11 cellular contexts compared by ENCODE assay signal in genomic region chr11:73315288-73316020, GRCh38. TPM values are rescaled to one million over a fixed set of nuclear protein-coding genes. Genes with fewer than 3 reads are reported as not detected.
DNase-seq lines count a peak whose midpoint lies in the region; ATAC-seq and TF ChIP-seq lines count a peak whose summit lies in the region.
"Had no signal": no experiment of that assay in that cellular context is flagged by ENCODE, and none has a peak within 500 bp of the region (broad histone marks: within the 10 kb centered on the region; RNA-seq: fewer than 3 reads in every experiment).

No MANE protein-coding gene starts in this region.

- peaks cover 88% of the 10 kb centered on the region for H3K79me2 ChIP-seq in neural progenitor cell (ENCODE audit: low read depth)

- peaks cover 5 to 100% (median 95%) of the 10 kb centered on the region in 12 donors for H3K4me1 ChIP-seq in heart left ventricle
- H3K4me1 ChIP-seq in esophagus (ENCODE audit: control insufficient read depth in 2 of 2, insufficient read depth in 2 of 2, low read length in 1 of 2): peaks cover 7 to 23% of the 10 kb centered on the region in 2 donors
- H3K4me1 ChIP-seq in neural progenitor cell: peaks cover 57% of the 10 kb centered on the region
- peaks cover 3 to 6% of the 10 kb centered on the region in 2 donors for H3K4me1 ChIP-seq in aorta (ENCODE audit: control insufficient read depth in 1 of 2, insufficient read depth in 2 of 2, low read length in 2 of 2)

- TF ChIP-seq CTCF in heart left ventricle (IDR thresholded peaks at IDR 0.05): no peak
- TF ChIP-seq CTCF in neural progenitor cell (IDR thresholded peaks at IDR 0.05): no peak
- TF ChIP-seq CTCF in CD14-positive monocyte (IDR thresholded peaks at IDR 0.05): no peak

- intact Hi-C loops in heart left ventricle (cut with DNase I): no loop called here
- intact Hi-C loops in Right ventricle myocardium inferior (cut with DNase I): no loop called here
- intact Hi-C loops in aorta (cut with DNase I): no loop called here
- intact Hi-C loops in left colon (cut with DNase I, micrococcal nuclease): no loop called here
- intact Hi-C loops in CD14-positive monocyte (cut with micrococcal nuclease): no loop called here

- H3K36me3 Mint-ChIP-seq in neural progenitor cell (peaks cover 18% of the 10 kb centered on the region), CD14-positive monocyte (peaks cover 0 to 6% of the 10 kb centered on the region in 2 donors)

- WGBS in heart left ventricle, 4 donors: 33 to 42% (median 38%) methylated on average over 8 to 9 of the region's 9 CpGs
- WGBS in esophagus, 2 donors: 60 to 64% methylated on average over 9 of the region's 9 CpGs
- 11 to 12% methylated on average over 9 of the region's 9 CpGs for WGBS in aorta, 2 donors

- no peak overlapping the region for H2AFZ ChIP-seq in neural progenitor cell (replicated peaks)

- H3K27me3 ChIP-seq in heart left ventricle: no peaks in the 10 kb centered on the region
- H3K27me3 ChIP-seq in esophagus (ENCODE audit: control insufficient read depth in 1 of 2, insufficient read depth in 2 of 2, low read length in 2 of 2): no peaks in the 10 kb centered on the region
- H3K27me3 ChIP-seq in neural progenitor cell: no peaks in the 10 kb centered on the region
- H3K27me3 ChIP-seq in aorta (ENCODE audit: control insufficient read depth in 1 of 2, insufficient read depth in 2 of 2, low read length in 1 of 2): no peaks in the 10 kb centered on the region

- H3K9me3 ChIP-seq in heart left ventricle (no peaks in the 10 kb centered on the region), esophagus (ENCODE audit: control insufficient read depth in 2 of 2, insufficient read depth in 1 of 2, low read depth in 1 of 2, low read length in 1 of 2) (no peaks in the 10 kb centered on the region), neural progenitor cell (ENCODE audit: low read depth) (no peaks in the 10 kb centered on the region), aorta (ENCODE audit: control insufficient read depth, low read length) (no peaks in the 10 kb centered on the region)

- H3K27me3 Mint-ChIP-seq in neural progenitor cell (ENCODE audit: insufficient read depth, low read depth) (peaks cover 4% of the 10 kb centered on the region), CD14-positive monocyte (ENCODE audit: low read depth in 3 of 3) (peaks cover 3 to 10% (median 9%) of the 10 kb centered on the region in 3 donors)

- peak overlapping the region; percentile 68 for H3K4me2 ChIP-seq in neural progenitor cell

- ATAC-seq in heart left ventricle: peak in 1 of 4 donors; percentile 7
- ATAC-seq in Right ventricle myocardium inferior: no peak
- no peak for ATAC-seq in aorta (ENCODE audit: low FRiP score)
- ATAC-seq in left colon: no peak
- ATAC-seq in GM18502 (IDR thresholded peaks at IDR 0.05; ENCODE audit: poor library complexity, unreplicated experiment): no peak

- H3K4me1 Mint-ChIP-seq in neural progenitor cell (peaks cover 76% of the 10 kb centered on the region), CD14-positive monocyte (peaks cover 22% of the 10 kb centered on the region)

- H3K9me3 Mint-ChIP-seq in neural progenitor cell: no peaks in the 10 kb centered on the region
- peaks cover 0 to 4% (median 0%) of the 10 kb centered on the region in 7 donors for H3K9me3 Mint-ChIP-seq in CD14-positive monocyte

- H3K27ac Mint-ChIP-seq in neural progenitor cell: peak overlapping the region; percentile 81
- no peak overlapping the region for H3K27ac Mint-ChIP-seq in CD14-positive monocyte

- H3F3A ChIP-seq in neural progenitor cell (ENCODE audit: low read depth): no peaks in the 10 kb centered on the region

- H3K27ac ChIP-seq in heart left ventricle: peak overlapping the region; percentile 66 to 100 (median 98)
- H3K27ac ChIP-seq in esophagus (ENCODE audit: low read depth in 2 of 2, low read length in 1 of 2): peak overlapping the region; percentile 52 to 80
- no peak overlapping the region for H3K27ac ChIP-seq in neural progenitor cell
- peak overlapping the region; percentile 23 to 91 for H3K27ac ChIP-seq in aorta (ENCODE audit: low read depth in 1 of 2, low read length in 2 of 2)
- H3K27ac ChIP-seq: VCaP had no signal

- peak overlapping the region; percentile 10 for H3K9ac ChIP-seq in neural progenitor cell

- peak overlapping the region; percentile 35 for H3K4me3 Mint-ChIP-seq in neural progenitor cell
- H3K4me3 Mint-ChIP-seq in CD14-positive monocyte: no peak overlapping the region

- H4K20me1 ChIP-seq in neural progenitor cell (ENCODE audit: low read depth): peaks cover 91% of the 10 kb centered on the region

- H3K36me3 ChIP-seq in heart left ventricle: peaks cover 0 to 13% (median 0%) of the 10 kb centered on the region in 9 donors
- no peaks in the 10 kb centered on the region for H3K36me3 ChIP-seq in esophagus (ENCODE audit: control insufficient read depth in 2 of 2, insufficient read depth in 2 of 2, low read length in 1 of 2)
- no peaks in the 10 kb centered on the region for H3K36me3 ChIP-seq in neural progenitor cell
- no peaks in the 10 kb centered on the region for H3K36me3 ChIP-seq in aorta (ENCODE audit: control insufficient read depth in 1 of 2, insufficient read depth in 2 of 2, low read length in 1 of 2)

- no peak for DNase-seq in heart left ventricle
- DNase-seq in Right ventricle myocardium inferior (ENCODE audit: missing footprints): no peak
- peak; percentile 39 for DNase-seq in neural progenitor cell (ENCODE audit: low spot score)
- DNase-seq in aorta: peak in 1 of 2 donors; percentile 84
- no peak for DNase-seq in left colon
- DNase-seq in CD14-positive monocyte (ENCODE audit: low spot score): no peak
- DNase-seq: ACHN, NCI-H187 had no signal

- no peak for TF ChIP-seq POLR2A in heart left ventricle (IDR thresholded peaks at IDR 0.05)

- H3K4me3 ChIP-seq in heart left ventricle (peak overlapping the region in 10 of 12 donors; percentile 1 to 90 (median 72)), esophagus (ENCODE audit: low read depth in 1 of 2, low read length in 2 of 2) (no peak overlapping the region), neural progenitor cell (no peak overlapping the region), aorta (ENCODE audit: low read length in 2 of 2) (no peak overlapping the region)

RNA-seq across cellular contexts. Expression of gene ARHGEF17, which starts 7.4 kb away (rescaled TPM):
- total RNA-seq in heart left ventricle: 10 to 100 TPM; 47.0 to 83.9 (median 56.5) TPM
- polyA plus RNA-seq in heart left ventricle: 10 to 100 TPM; 27.5 to 60.0 TPM
- total RNA-seq in Right ventricle myocardium inferior: 57.1 TPM
- polyA plus RNA-seq in esophagus: 10 to 100 TPM in 1 of 2 donors, 1 to 10 TPM in 1; 8.2 to 11.8 TPM
- total RNA-seq in neural progenitor cell (ENCODE audit: low replicate concordance): 19.9 and 41.8 TPM in 2 replicates
- total RNA-seq in aorta: 100 to 1,000 TPM; 159 to 201 TPM
- 100 to 1,000 TPM in 1 of 2 donors, 10 to 100 TPM in 1; 20.5 to 182 TPM for polyA plus RNA-seq in aorta
- 10 to 100 TPM in 1 of 2 donors, 1 to 10 TPM in 1; 6.8 to 14.4 TPM for total RNA-seq in left colon
- polyA plus RNA-seq in CD14-positive monocyte: under 1 TPM; 0.16 to 0.55 TPM

RNA-seq across cellular contexts. Expression of gene P2RY6, which starts 43.3 kb away (rescaled TPM):
- total RNA-seq in heart left ventricle: 10 to 100 TPM in 1 of 9 donors, 1 to 10 TPM in 7, under 1 TPM in 1; 0.56 to 17.7 (median 2.0) TPM
- polyA plus RNA-seq in heart left ventricle: 1 to 10 TPM; 1.2 to 2.3 TPM
- total RNA-seq in Right ventricle myocardium inferior: 2.8 TPM
- polyA plus RNA-seq in esophagus: 1 to 10 TPM in 1 of 2 donors, under 1 TPM in 1; 0.71 to 1.7 TPM
- 0.25 TPM in 1 of 2 replicates, not detected in the other for total RNA-seq in neural progenitor cell (ENCODE audit: low replicate concordance)
- 10 to 100 TPM in 1 of 2 donors, 1 to 10 TPM in 1; 6.1 to 12.0 TPM for total RNA-seq in aorta
- 1 to 10 TPM; 2.5 to 4.4 TPM for polyA plus RNA-seq in aorta
- 1 to 10 TPM; 1.5 to 1.8 TPM for total RNA-seq in left colon
- polyA plus RNA-seq in CD14-positive monocyte: 1 to 10 TPM; 1.7 to 5.1 TPM

Comparison
In these comparisons a context has a peak if more than half of its experiments do, and no peak if none do; other contexts are left out.
1. H3K4me3 ChIP-seq: peak in heart left ventricle (10 of 12); none in esophagus (0 of 2), neural progenitor cell (single experiment) and aorta (0 of 2).